ENCODE assay signal across 14 cellular contexts in genomic region chr5:60585618-60586017, GRCh38.
DNase-seq lines count a peak whose midpoint lies in the region; ATAC-seq and TF ChIP-seq lines count a peak whose summit lies in the region.
"Had no signal": no experiment of that assay in that cellular context is flagged by ENCODE, and none has a peak within 500 bp of the region (broad histone marks: within the 10 kb centered on the region; RNA-seq: fewer than 3 reads in every experiment).

No MANE protein-coding gene starts in this region.

- peak overlapping the region; percentile 46 for H3K27ac Mint-ChIP-seq in memory B cell
- no peak overlapping the region for H3K27ac Mint-ChIP-seq in stimulated activated effector memory CD8-positive, alpha-beta T cell treated with anti-CD3 and anti-CD28 coated beads, Interleukin-12 subunit alpha, Interleukin-12 subunit beta, amount 100 ng/mL, for 72 hours
- H3K27ac Mint-ChIP-seq: CD4-positive, CD25-positive, alpha-beta regulatory T cell had no signal

- H3K9me3 ChIP-seq in gastrocnemius medialis: no peaks in the 10 kb centered on the region
- H3K9me3 ChIP-seq: HAP-1 had no signal

- no peaks in the 10 kb centered on the region for H3K9me3 Mint-ChIP-seq in memory B cell
- peaks cover 4% of the 10 kb centered on the region for H3K9me3 Mint-ChIP-seq in stimulated activated effector memory CD8-positive, alpha-beta T cell treated with anti-CD3 and anti-CD28 coated beads, Interleukin-12 subunit alpha, Interleukin-12 subunit beta, amount 100 ng/mL, for 72 hours

- H3K36me3 Mint-ChIP-seq in memory B cell: no peaks in the 10 kb centered on the region
- no peaks in the 10 kb centered on the region for H3K36me3 Mint-ChIP-seq in stimulated activated effector memory CD8-positive, alpha-beta T cell treated with anti-CD3 and anti-CD28 coated beads, Interleukin-12 subunit alpha, Interleukin-12 subunit beta, amount 100 ng/mL, for 72 hours
- H3K36me3 Mint-ChIP-seq: CD4-positive, CD25-positive, alpha-beta regulatory T cell had no signal

- no peaks in the 10 kb centered on the region for H3K36me3 ChIP-seq in gastrocnemius medialis
- H3K36me3 ChIP-seq: HAP-1 had no signal

- no peak overlapping the region for H3K4me3 Mint-ChIP-seq in memory B cell
- no peak overlapping the region for H3K4me3 Mint-ChIP-seq in stimulated activated effector memory CD8-positive, alpha-beta T cell treated with anti-CD3 and anti-CD28 coated beads, Interleukin-12 subunit alpha, Interleukin-12 subunit beta, amount 100 ng/mL, for 72 hours
- H3K4me3 Mint-ChIP-seq: CD4-positive, CD25-positive, alpha-beta regulatory T cell had no signal

- H3K27me3 ChIP-seq in gastrocnemius medialis: no peaks in the 10 kb centered on the region
- H3K27me3 ChIP-seq: BLaER1 treated with 17β-estradiol and CSF1 and Interleukin-3, amounts not matched to agents 10 nM and 100 nM had no signal

- intact Hi-C loops in gastrocnemius medialis (cut with DNase I; ENCODE audit: low total_unique reads): no loop called here

- ATAC-seq in memory B cell (ENCODE audit: low read depth) (no peak), HG03571 (IDR thresholded peaks at IDR 0.05; ENCODE audit: unreplicated experiment) (no peak), gastrocnemius medialis (no peak)
- no peak for ATAC-seq in stimulated activated effector memory CD8-positive, alpha-beta T cell treated with anti-CD3 and anti-CD28 coated beads, Interleukin-12 subunit alpha, Interleukin-12 subunit beta, amount 100 ng/mL, for 72 hours

- H3K27ac ChIP-seq in gastrocnemius medialis: no peak overlapping the region
- H3K27ac ChIP-seq: BLaER1 treated with 17β-estradiol and CSF1 and Interleukin-3, amounts not matched to agents 10 nM and 100 nM; HL-60 had no signal

- in situ Hi-C loops in gastrocnemius medialis (cut with MboI; ENCODE audit: low sequenced_read_pairs in 4 of 4): no loop called here

- TF ChIP-seq POLR2A in gastrocnemius medialis (IDR thresholded peaks at IDR 0.05): no peak

- TF ChIP-seq CTCF in LNCaP clone FGC (IDR thresholded peaks at IDR 0.05; ENCODE audit: control insufficient read depth, extremely low read depth, insufficient read depth) (no peak), gastrocnemius medialis (IDR thresholded peaks at IDR 0.05 in 4 of 5, conservative IDR thresholded peaks at IDR 0.05 in 1 of 5) (no peak)

- peak; percentile 10 to 16 for DNase-seq in NCI-H526 (lab: John Stamatoyannopoulos, UW)
- DNase-seq in NCI-H526 treated with DMSO at 0.1 percent for 48 hours (lab: John Stamatoyannopoulos, UW): no peak
- DNase-seq in COR-L47 (lab: John Stamatoyannopoulos, UW): peak; percentile 21
- DNase-seq in LNCaP clone FGC (ENCODE audit: low read depth): peak; percentile 30
- no peak for DNase-seq in memory B cell (ENCODE audit: low spot score in 2 of 2)
- no peak for DNase-seq in stimulated activated effector memory CD8-positive, alpha-beta T cell treated with anti-CD3 and anti-CD28 coated beads, Interleukin-12 subunit alpha, Interleukin-12 subunit beta, amount 100 ng/mL, for 72 hours (ENCODE audit: low spot score in 2 of 2)
- no peak for DNase-seq in gastrocnemius medialis
- DNase-seq: Calu3; CD4-positive, CD25-positive, alpha-beta regulatory T cell; DMS 273 treated with DMSO at 0.1 percent for 48 hours had no signal

- peaks cover 7% of the 10 kb centered on the region for H3K4me1 Mint-ChIP-seq in memory B cell
- no peaks in the 10 kb centered on the region for H3K4me1 Mint-ChIP-seq in stimulated activated effector memory CD8-positive, alpha-beta T cell treated with anti-CD3 and anti-CD28 coated beads, Interleukin-12 subunit alpha, Interleukin-12 subunit beta, amount 100 ng/mL, for 72 hours
- H3K4me1 Mint-ChIP-seq: CD4-positive, CD25-positive, alpha-beta regulatory T cell had no signal

- H3K4me1 ChIP-seq in gastrocnemius medialis: no peaks in the 10 kb centered on the region
- H3K4me1 ChIP-seq: HAP-1 had no signal

- no peak overlapping the region for H3K4me3 ChIP-seq in LNCaP clone FGC (ENCODE audit: low read depth, low read length)
- no peak overlapping the region for H3K4me3 ChIP-seq in gastrocnemius medialis
- H3K4me3 ChIP-seq: BLaER1 treated with 17β-estradiol and CSF1 and Interleukin-3, amounts not matched to agents 10 nM and 100 nM; HAP-1 had no signal

- H3K27me3 Mint-ChIP-seq in memory B cell: no peaks in the 10 kb centered on the region
- H3K27me3 Mint-ChIP-seq: CD4-positive, CD25-positive, alpha-beta regulatory T cell had no signal

Comparison
In these comparisons a context has a peak if more than half of its experiments do, and no peak if none do; other contexts are left out.
1. DNase-seq: peak in NCI-H526 (2 of 2), COR-L47 (single experiment) and LNCaP clone FGC (single experiment); none in NCI-H526 treated with DMSO at 0.1 percent for 48 hours (single experiment), memory B cell (0 of 2), stimulated activated effector memory CD8-positive, alpha-beta T cell treated with anti-CD3 and anti-CD28 coated beads, Interleukin-12 subunit alpha, Interleukin-12 subunit beta, amount 100 ng/mL, for 72 hours (0 of 2) and gastrocnemius medialis (0 of 2).